In the genomic region with DNA sequence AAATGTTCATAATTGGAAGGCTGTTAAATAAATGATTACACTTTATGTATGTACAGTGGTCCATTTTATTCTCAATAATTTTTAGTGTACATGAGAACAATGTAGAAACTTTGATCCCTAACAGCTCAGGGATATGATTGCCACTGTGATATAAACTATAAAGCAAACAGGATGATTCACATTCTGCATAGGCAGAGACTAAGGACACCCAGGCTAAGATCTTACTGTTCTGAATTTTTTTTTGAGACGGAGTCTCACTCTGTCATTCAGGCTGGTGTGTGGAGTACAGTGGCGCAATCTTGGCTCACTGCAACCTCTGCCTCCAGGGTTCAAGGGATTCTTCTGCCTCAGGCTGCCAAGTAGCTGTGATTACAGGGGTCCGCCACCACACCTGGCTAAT, we compare ENCODE assay signal across 19 cellular contexts.
"Had no signal": no experiment of that assay in that cellular context is flagged by ENCODE, and none has a peak within 500 bp of the region (broad histone marks: within the 10 kb centered on the region; RNA-seq: fewer than 3 reads in every experiment).

No MANE protein-coding gene starts in this region.

- H3K27me3 Mint-ChIP-seq: naive thymus-derived CD4-positive, alpha-beta T cell had no signal

- ATAC-seq: foreskin keratinocyte; left cardiac atrium; left ventricle myocardium superior; naive thymus-derived CD4-positive, alpha-beta T cell had no signal

- H3K4me3 Mint-ChIP-seq: immature natural killer cell; naive thymus-derived CD4-positive, alpha-beta T cell; nephron progenitor cell had no signal

- H3K4me2 ChIP-seq: smooth muscle cell had no signal

- H3K27ac Mint-ChIP-seq: immature natural killer cell; naive thymus-derived CD4-positive, alpha-beta T cell; nephron progenitor cell had no signal

- H3K4me1 ChIP-seq: thyroid gland, upper lobe of left lung, uterus had no signal

- H3K9me3 Mint-ChIP-seq: nephron progenitor cell had no signal

- H3K9me3 ChIP-seq: right atrium auricular region, thyroid gland, upper lobe of left lung, uterus had no signal

- H3K27me3 ChIP-seq: foreskin keratinocyte, right atrium auricular region, thyroid gland, upper lobe of left lung, uterus had no signal

- H3K27ac ChIP-seq: foreskin keratinocyte, right atrium auricular region, thyroid gland, upper lobe of left lung, uterus had no signal

- H3K4me3 ChIP-seq: lung, right atrium auricular region, smooth muscle cell, thyroid gland, upper lobe of left lung, uterus had no signal

- H3K4me1 Mint-ChIP-seq: immature natural killer cell; naive thymus-derived CD4-positive, alpha-beta T cell had no signal

- H3K36me3 ChIP-seq: right atrium auricular region, thyroid gland, upper lobe of left lung, uterus had no signal

- H3K36me3 Mint-ChIP-seq: naive thymus-derived CD4-positive, alpha-beta T cell had no signal

- DNase-seq: effector memory CD4-positive, alpha-beta T cell; erythroblast; foreskin keratinocyte; immature natural killer cell; kidney; left cardiac atrium; left ventricle myocardium superior; mesendoderm; naive thymus-derived CD4-positive, alpha-beta T cell; nephron progenitor cell; posterior cingulate gyrus; stimulated activated CD4-positive, alpha-beta T cell treated with anti-CD3 and anti-CD28 coated beads, Interleukin-2, amount 100 ng/mL, for 48 hours; stimulated activated naive CD4-positive, alpha-beta T cell treated with Interleukin-2 at 50 U/mL for 16 hours; thyroid gland; upper lobe of left lung; uterus had no signal
